In the genomic region with DNA sequence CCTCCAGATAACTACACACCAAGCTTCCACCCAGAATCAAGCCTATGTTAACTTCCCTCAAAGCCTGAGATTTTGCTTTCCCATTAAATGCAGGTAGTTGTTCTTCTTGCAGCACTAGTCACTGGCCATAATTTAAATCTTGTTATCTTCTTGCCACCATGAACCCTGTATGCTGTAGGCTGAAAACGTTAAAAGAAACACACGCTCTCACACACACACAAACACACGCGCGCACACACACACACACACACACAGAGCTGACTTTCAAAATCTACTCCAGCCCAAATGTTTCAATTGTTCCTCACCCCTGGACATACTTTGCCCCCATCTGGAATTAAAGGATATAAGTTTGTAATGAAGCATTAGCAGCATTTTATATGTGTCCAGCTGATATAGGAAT, we compare ENCODE assay signal across 7 cellular contexts. TPM values are rescaled to one million over a fixed set of nuclear protein-coding genes. Genes with fewer than 3 reads are reported as not detected.
"Had no signal": no experiment of that assay in that cellular context is flagged by ENCODE, and none has a peak within 500 bp of the region (broad histone marks: within the 10 kb centered on the region; RNA-seq: fewer than 3 reads in every experiment).

No MANE protein-coding gene starts in this region.

RNA-seq across cellular contexts. Expression of gene HBG2, which starts 1.1 kb away (rescaled TPM):
- total RNA-seq: GM23248, GM23338, H1, H7, H9, HFFc6 had no signal
- polyA plus RNA-seq: GM23248, GM23338 had no signal

RNA-seq across cellular contexts. Expression of gene HBG1, which starts 3.8 kb away (rescaled TPM):
- total RNA-seq: GM23248, GM23338, H1, H7, H9, HFFc6 had no signal
- polyA plus RNA-seq: GM23248, GM23338 had no signal

RNA-seq across cellular contexts. Expression of gene HBE1, which starts 16.3 kb away (rescaled TPM):
- total RNA-seq: GM23248, GM23338, H1, H9, HFFc6 had no signal
- polyA plus RNA-seq: GM23248, GM23338 had no signal

RNA-seq across cellular contexts. Expression of gene HBD, which starts 19.2 kb away (rescaled TPM):
- total RNA-seq: GM23248, GM23338, H1, H4, H7, H9, HFFc6 had no signal
- polyA plus RNA-seq: GM23248, GM23338, H1 had no signal

RNA-seq across cellular contexts. Expression of gene HBB, which starts 26.6 kb away (rescaled TPM):
- total RNA-seq: GM23248, GM23338, H1, H4, H7, H9, HFFc6 had no signal
- polyA plus RNA-seq: GM23248, GM23338, H1 had no signal
